11 cellular contexts compared by ENCODE assay signal in the genomic region with DNA sequence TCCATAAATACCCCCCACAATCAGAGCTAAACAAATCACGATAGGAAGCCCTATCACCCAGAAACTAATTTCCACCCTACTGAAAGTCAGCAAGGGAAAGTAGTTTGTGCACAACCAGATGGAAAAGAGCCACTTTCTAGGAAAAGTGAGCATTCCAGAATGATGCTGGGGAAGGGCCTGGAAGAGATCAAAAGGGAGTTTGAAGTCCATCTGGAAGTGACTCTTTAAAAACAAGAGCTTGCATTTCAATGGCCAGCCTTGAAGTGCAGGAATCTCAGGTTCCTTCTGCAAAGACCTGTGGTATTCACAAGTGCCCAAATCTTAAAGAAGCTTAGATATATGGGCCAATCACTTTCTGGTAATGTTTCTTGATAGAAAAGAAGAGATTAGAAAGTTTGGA.
"Had no signal": no experiment of that assay in that cellular context is flagged by ENCODE, and none has a peak within 500 bp of the region (broad histone marks: within the 10 kb centered on the region; RNA-seq: fewer than 3 reads in every experiment).

No MANE protein-coding gene starts in this region.

- H3K9me3 ChIP-seq: psoas muscle, suprapubic skin had no signal

- H3K4me1 ChIP-seq: psoas muscle had no signal

- H3K27ac ChIP-seq: psoas muscle, suprapubic skin, VCaP had no signal

- H3K4me3 ChIP-seq: lung, psoas muscle, suprapubic skin had no signal

- DNase-seq: activated CD4-positive, alpha-beta T cell treated with anti-CD3 and anti-CD28 coated beads for 4 hours; activated CD8-positive, alpha-beta memory T cell treated with anti-CD3 and anti-CD28 coated beads, Interleukin-2, amount 50 U/mL, for 48 hours; activated CD8-positive, alpha-beta T cell treated with anti-CD3 and anti-CD28 coated beads, Interleukin-2, amount 10 ng/mL, durations not matched to agents 7 days and 5 days; left colon; naive thymus-derived CD4-positive, alpha-beta T cell; psoas muscle; stimulated activated naive CD8-positive, alpha-beta T cell treated with anti-CD3 and anti-CD28 coated beads, Interleukin-15, Interleukin-2, amounts not matched to agents 100 U/mL and 50 U/mL, for 24 hours; T1000 had no signal

- H3K27me3 ChIP-seq: suprapubic skin had no signal

- H3K36me3 ChIP-seq: suprapubic skin had no signal
